In genomic region chr10:123157210-123157609, GRCh38 we compare ENCODE assay signal across 1 cellular context.
TF ChIP-seq lines count a peak whose summit lies in the region.

No MANE protein-coding gene starts in this region.

TF ChIP-seq in HepG2, 621 proteins besides CTCF, POLR2A, EP300 and RAD21 (continues in another document):
- TF ChIP-seq, protein P1, sequence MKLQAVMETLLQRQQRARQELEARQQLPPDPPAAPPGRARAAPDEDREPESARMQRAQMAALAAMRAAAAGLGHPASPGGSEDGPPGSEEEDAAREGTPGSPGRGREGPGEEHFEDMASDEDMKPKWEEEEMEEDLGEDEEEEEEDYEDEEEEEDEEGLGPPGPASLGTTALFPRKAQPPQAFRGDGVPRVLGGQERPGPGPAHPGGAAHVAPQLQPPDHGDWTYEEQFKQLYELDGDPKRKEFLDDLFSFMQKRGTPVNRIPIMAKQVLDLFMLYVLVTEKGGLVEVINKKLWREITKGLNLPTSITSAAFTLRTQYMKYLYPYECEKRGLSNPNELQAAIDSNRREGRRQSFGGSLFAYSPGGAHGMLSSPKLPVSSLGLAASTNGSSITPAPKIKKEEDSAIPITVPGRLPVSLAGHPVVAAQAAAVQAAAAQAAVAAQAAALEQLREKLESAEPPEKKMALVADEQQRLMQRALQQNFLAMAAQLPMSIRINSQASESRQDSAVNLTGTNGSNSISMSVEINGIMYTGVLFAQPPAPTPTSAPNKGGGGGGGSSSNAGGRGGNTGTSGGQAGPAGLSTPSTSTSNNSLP (IDR thresholded peaks at IDR 0.05; ENCODE audit: low read depth, low read length) = peak; percentile 59; the same call in 1 of the 2 replicates
- 0 out of 2 replicates have a peak, but pooled peaks have one; percentile 2 for TF ChIP-seq DPF2 (CRISPR knock-in tag; IDR thresholded peaks at IDR 0.05; ENCODE audit: borderline replicate concordance, low read depth)
- TF ChIP-seq PAWR (CRISPR knock-in tag; IDR thresholded peaks at IDR 0.05; ENCODE audit: borderline replicate concordance) = no peak
- TF ChIP-seq E2F2 (CRISPR knock-in tag; IDR thresholded peaks at IDR 0.05; ENCODE audit: borderline replicate concordance) = no peak
- TF ChIP-seq REPIN1 (CRISPR knock-in tag; IDR thresholded peaks at IDR 0.05; ENCODE audit: borderline replicate concordance, low read depth) = no peak
- TF ChIP-seq PPARG (CRISPR knock-in tag; conservative IDR thresholded peaks at IDR 0.05) = 0 out of 2 replicates have a peak, but pooled peaks have one; percentile 10
- TF ChIP-seq HDAC2 (CRISPR knock-in tag; IDR thresholded peaks at IDR 0.05) = 0 out of 2 replicates have a peak, but pooled peaks have one; percentile 50
- TF ChIP-seq ZNF607 (CRISPR knock-in tag; IDR thresholded peaks at IDR 0.05; ENCODE audit: borderline replicate concordance) = no peak
- TF ChIP-seq KAT8 (CRISPR knock-in tag; IDR thresholded peaks at IDR 0.05) = 0 out of 2 replicates have a peak, but pooled peaks have one; percentile 18
- TF ChIP-seq THAP9 (CRISPR knock-in tag; IDR thresholded peaks at IDR 0.05; ENCODE audit: borderline replicate concordance) = no peak
- TF ChIP-seq HNF4A (CRISPR knock-in tag; IDR thresholded peaks at IDR 0.05) = peak; percentile 62
- TF ChIP-seq MED1 (CRISPR knock-in tag; IDR thresholded peaks at IDR 0.05) = peak; percentile 60; the same call in 1 of the 2 replicates
- no peak for TF ChIP-seq TCF7L2 (IDR thresholded peaks at IDR 0.05; ENCODE audit: low read depth, low read length)
- TF ChIP-seq RXRB (CRISPR knock-in tag; IDR thresholded peaks at IDR 0.05; ENCODE audit: borderline replicate concordance) = peak; percentile 15; the same call in 1 of the 2 replicates
- no peak for TF ChIP-seq KDM6A (CRISPR knock-in tag; IDR thresholded peaks at IDR 0.05; ENCODE audit: low read depth)
- TF ChIP-seq FOSL1 (CRISPR knock-in tag; IDR thresholded peaks at IDR 0.05; ENCODE audit: borderline replicate concordance) = peak; percentile 21; the same call in 1 of the 2 replicates
- peak; percentile 50 for TF ChIP-seq SAP130 (CRISPR knock-in tag; IDR thresholded peaks at IDR 0.05; ENCODE audit: low read depth)
- TF ChIP-seq FOSL2 (CRISPR knock-in tag; IDR thresholded peaks at IDR 0.05) = peak; percentile 65
- no peak for TF ChIP-seq ARNT (IDR thresholded peaks at IDR 0.05)
- TF ChIP-seq, protein P2, sequence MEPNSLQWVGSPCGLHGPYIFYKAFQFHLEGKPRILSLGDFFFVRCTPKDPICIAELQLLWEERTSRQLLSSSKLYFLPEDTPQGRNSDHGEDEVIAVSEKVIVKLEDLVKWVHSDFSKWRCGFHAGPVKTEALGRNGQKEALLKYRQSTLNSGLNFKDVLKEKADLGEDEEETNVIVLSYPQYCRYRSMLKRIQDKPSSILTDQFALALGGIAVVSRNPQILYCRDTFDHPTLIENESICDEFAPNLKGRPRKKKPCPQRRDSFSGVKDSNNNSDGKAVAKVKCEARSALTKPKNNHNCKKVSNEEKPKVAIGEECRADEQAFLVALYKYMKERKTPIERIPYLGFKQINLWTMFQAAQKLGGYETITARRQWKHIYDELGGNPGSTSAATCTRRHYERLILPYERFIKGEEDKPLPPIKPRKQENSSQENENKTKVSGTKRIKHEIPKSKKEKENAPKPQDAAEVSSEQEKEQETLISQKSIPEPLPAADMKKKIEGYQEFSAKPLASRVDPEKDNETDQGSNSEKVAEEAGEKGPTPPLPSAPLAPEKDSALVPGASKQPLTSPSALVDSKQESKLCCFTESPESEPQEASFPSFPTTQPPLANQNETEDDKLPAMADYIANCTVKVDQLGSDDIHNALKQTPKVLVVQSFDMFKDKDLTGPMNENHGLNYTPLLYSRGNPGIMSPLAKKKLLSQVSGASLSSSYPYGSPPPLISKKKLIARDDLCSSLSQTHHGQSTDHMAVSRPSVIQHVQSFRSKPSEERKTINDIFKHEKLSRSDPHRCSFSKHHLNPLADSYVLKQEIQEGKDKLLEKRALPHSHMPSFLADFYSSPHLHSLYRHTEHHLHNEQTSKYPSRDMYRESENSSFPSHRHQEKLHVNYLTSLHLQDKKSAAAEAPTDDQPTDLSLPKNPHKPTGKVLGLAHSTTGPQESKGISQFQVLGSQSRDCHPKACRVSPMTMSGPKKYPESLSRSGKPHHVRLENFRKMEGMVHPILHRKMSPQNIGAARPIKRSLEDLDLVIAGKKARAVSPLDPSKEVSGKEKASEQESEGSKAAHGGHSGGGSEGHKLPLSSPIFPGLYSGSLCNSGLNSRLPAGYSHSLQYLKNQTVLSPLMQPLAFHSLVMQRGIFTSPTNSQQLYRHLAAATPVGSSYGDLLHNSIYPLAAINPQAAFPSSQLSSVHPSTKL (CRISPR knock-in tag; IDR thresholded peaks at IDR 0.05) = peak; percentile 56; the same call in 1 of the 2 replicates
- peak; percentile 28; the same call in 1 of the 2 replicates for TF ChIP-seq FOXO1 (CRISPR knock-in tag; IDR thresholded peaks at IDR 0.05)
- no peak for TF ChIP-seq ADNP (CRISPR knock-in tag; IDR thresholded peaks at IDR 0.05)
- TF ChIP-seq THAP11 (CRISPR knock-in tag; IDR thresholded peaks at IDR 0.05) = 0 out of 2 replicates have a peak, but pooled peaks have one; percentile 19
- TF ChIP-seq TARDBP (CRISPR knock-in tag; IDR thresholded peaks at IDR 0.05) = peak; percentile 19; the same call in 1 of the 2 replicates
- TF ChIP-seq TEAD3 (CRISPR knock-in tag; optimal IDR thresholded peaks at IDR 0.05; ENCODE audit: borderline replicate concordance) = peak; percentile 40
- TF ChIP-seq CREM (IDR thresholded peaks at IDR 0.05) = peak; percentile 33; the same call in 1 of the 2 replicates
- no peak for TF ChIP-seq CREM (CRISPR knock-in tag; IDR thresholded peaks at IDR 0.05)
- no peak for TF ChIP-seq GZF1 (CRISPR knock-in tag; IDR thresholded peaks at IDR 0.05)
- TF ChIP-seq, protein P3, sequence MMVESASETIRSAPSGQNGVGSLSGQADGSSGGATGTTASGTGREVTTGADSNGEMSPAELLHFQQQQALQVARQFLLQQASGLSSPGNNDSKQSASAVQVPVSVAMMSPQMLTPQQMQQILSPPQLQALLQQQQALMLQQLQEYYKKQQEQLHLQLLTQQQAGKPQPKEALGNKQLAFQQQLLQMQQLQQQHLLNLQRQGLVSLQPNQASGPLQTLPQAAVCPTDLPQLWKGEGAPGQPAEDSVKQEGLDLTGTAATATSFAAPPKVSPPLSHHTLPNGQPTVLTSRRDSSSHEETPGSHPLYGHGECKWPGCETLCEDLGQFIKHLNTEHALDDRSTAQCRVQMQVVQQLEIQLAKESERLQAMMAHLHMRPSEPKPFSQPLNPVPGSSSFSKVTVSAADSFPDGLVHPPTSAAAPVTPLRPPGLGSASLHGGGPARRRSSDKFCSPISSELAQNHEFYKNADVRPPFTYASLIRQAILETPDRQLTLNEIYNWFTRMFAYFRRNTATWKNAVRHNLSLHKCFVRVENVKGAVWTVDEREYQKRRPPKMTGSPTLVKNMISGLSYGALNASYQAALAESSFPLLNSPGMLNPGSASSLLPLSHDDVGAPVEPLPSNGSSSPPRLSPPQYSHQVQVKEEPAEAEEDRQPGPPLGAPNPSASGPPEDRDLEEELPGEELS (CRISPR knock-in tag; IDR thresholded peaks at IDR 0.05) = peak; percentile 66; the same call in 1 of the 2 replicates
- TF ChIP-seq HES4 (CRISPR knock-in tag; IDR thresholded peaks at IDR 0.05; ENCODE audit: borderline replicate concordance) = no peak
- no peak for TF ChIP-seq KDM3A (CRISPR knock-in tag; IDR thresholded peaks at IDR 0.05; ENCODE audit: low read depth)
- TF ChIP-seq, protein P4, sequence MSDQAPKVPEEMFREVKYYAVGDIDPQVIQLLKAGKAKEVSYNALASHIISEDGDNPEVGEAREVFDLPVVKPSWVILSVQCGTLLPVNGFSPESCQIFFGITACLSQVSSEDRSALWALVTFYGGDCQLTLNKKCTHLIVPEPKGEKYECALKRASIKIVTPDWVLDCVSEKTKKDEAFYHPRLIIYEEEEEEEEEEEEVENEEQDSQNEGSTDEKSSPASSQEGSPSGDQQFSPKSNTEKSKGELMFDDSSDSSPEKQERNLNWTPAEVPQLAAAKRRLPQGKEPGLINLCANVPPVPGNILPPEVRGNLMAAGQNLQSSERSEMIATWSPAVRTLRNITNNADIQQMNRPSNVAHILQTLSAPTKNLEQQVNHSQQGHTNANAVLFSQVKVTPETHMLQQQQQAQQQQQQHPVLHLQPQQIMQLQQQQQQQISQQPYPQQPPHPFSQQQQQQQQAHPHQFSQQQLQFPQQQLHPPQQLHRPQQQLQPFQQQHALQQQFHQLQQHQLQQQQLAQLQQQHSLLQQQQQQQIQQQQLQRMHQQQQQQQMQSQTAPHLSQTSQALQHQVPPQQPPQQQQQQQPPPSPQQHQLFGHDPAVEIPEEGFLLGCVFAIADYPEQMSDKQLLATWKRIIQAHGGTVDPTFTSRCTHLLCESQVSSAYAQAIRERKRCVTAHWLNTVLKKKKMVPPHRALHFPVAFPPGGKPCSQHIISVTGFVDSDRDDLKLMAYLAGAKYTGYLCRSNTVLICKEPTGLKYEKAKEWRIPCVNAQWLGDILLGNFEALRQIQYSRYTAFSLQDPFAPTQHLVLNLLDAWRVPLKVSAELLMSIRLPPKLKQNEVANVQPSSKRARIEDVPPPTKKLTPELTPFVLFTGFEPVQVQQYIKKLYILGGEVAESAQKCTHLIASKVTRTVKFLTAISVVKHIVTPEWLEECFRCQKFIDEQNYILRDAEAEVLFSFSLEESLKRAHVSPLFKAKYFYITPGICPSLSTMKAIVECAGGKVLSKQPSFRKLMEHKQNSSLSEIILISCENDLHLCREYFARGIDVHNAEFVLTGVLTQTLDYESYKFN (CRISPR knock-in tag; conservative IDR thresholded peaks at IDR 0.05) = peak; percentile 70
- TF ChIP-seq, protein P5, sequence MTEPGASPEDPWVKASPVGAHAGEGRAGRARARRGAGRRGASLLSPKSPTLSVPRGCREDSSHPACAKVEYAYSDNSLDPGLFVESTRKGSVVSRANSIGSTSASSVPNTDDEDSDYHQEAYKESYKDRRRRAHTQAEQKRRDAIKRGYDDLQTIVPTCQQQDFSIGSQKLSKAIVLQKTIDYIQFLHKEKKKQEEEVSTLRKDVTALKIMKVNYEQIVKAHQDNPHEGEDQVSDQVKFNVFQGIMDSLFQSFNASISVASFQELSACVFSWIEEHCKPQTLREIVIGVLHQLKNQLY (CRISPR knock-in tag; IDR thresholded peaks at IDR 0.05) = no peak
- peak; percentile 66; the same call in 1 of the 2 replicates for TF ChIP-seq ELF3 (CRISPR knock-in tag; IDR thresholded peaks at IDR 0.05)
- TF ChIP-seq, protein P6, sequence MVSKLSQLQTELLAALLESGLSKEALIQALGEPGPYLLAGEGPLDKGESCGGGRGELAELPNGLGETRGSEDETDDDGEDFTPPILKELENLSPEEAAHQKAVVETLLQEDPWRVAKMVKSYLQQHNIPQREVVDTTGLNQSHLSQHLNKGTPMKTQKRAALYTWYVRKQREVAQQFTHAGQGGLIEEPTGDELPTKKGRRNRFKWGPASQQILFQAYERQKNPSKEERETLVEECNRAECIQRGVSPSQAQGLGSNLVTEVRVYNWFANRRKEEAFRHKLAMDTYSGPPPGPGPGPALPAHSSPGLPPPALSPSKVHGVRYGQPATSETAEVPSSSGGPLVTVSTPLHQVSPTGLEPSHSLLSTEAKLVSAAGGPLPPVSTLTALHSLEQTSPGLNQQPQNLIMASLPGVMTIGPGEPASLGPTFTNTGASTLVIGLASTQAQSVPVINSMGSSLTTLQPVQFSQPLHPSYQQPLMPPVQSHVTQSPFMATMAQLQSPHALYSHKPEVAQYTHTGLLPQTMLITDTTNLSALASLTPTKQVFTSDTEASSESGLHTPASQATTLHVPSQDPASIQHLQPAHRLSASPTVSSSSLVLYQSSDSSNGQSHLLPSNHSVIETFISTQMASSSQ (IDR thresholded peaks at IDR 0.05; ENCODE audit: low read depth) = peak; percentile 46; the same call in 1 of the 2 replicates
- TF ChIP-seq, protein P6 (CRISPR knock-in tag; IDR thresholded peaks at IDR 0.05; ENCODE audit: borderline replicate concordance) = no peak
- TF ChIP-seq CEBPG (CRISPR knock-in tag; IDR thresholded peaks at IDR 0.05) = peak; percentile 48
- TF ChIP-seq FOXA3 (CRISPR knock-in tag; IDR thresholded peaks at IDR 0.05) = peak; percentile 65
